Comparison of ENCODE assay signal across 8 cellular contexts in genomic region chr7:20064974-20065862, GRCh38.
A peak's percentile ranks its signal among the peaks of the same experiment; 100 is the strongest.
DNase-seq lines count a peak whose midpoint lies in the region; ATAC-seq lines count a peak whose summit lies in the region.

No MANE protein-coding gene starts in this region.

- ATAC-seq in GM19467 (IDR thresholded peaks at IDR 0.05; ENCODE audit: unreplicated experiment) (peak; percentile 97), HG03442 (IDR thresholded peaks at IDR 0.05; ENCODE audit: unreplicated experiment) (peak; percentile 99)

- H3K4me3 ChIP-seq in adipocyte (ENCODE audit: low read length) (peak overlapping the region; percentile 48), skeletal muscle cell (ENCODE audit: low read depth, low read length) (no peak overlapping the region)

- DNase-seq in GM04503 (ENCODE audit: low read depth) (peak; percentile 59), adipocyte (ENCODE audit: low read depth) (peak; percentile 38), skeletal muscle cell (ENCODE audit: low read depth) (peak; percentile 3), ecto neural progenitor cell (ENCODE audit: low spot score) (no peak), NCI-H128 (lab: John Stamatoyannopoulos, UW; ENCODE audit: unreplicated experiment) (no peak), C1 segment of cervical spinal cord (lab: John Stamatoyannopoulos, UW) (no peak)

- peaks cover 6% of the 10 kb centered on the region for H3K9me3 ChIP-seq in adipocyte (ENCODE audit: control insufficient read depth, low read length)

- H3K9ac ChIP-seq in adipocyte (ENCODE audit: low read length): no peak overlapping the region

- peaks cover 13% of the 10 kb centered on the region for H3K4me1 ChIP-seq in adipocyte (ENCODE audit: control insufficient read depth, insufficient read depth, low read length)

- H3K27me3 ChIP-seq in adipocyte (replicated peaks; ENCODE audit: control insufficient read depth, insufficient read depth, low read length): no peaks in the 10 kb centered on the region

- H3K36me3 ChIP-seq in adipocyte (ENCODE audit: control insufficient read depth, insufficient read depth, low read length, severe bottlenecking): no peaks in the 10 kb centered on the region

Comparison
In these comparisons a context has a peak if more than half of its experiments do, and no peak if none do; other contexts are left out.
1. DNase-seq: peak in GM04503 (single experiment), adipocyte (single experiment) and skeletal muscle cell (single experiment); none in ecto neural progenitor cell (single experiment), NCI-H128 (single experiment) and C1 segment of cervical spinal cord (0 of 14).